16 cellular contexts compared by ENCODE assay signal in genomic region chr10:48594799-48595198, GRCh38. TPM values are rescaled to one million over a fixed set of nuclear protein-coding genes. Genes with fewer than 3 reads are reported as not detected.
A peak's percentile ranks its signal among the peaks of the same experiment; 100 is the strongest.
DNase-seq lines count a peak whose midpoint lies in the region; TF ChIP-seq lines count a peak whose summit lies in the region.
"Had no signal": no experiment of that assay in that cellular context is flagged by ENCODE, and none has a peak within 500 bp of the region (broad histone marks: within the 10 kb centered on the region; RNA-seq: fewer than 3 reads in every experiment).

No MANE protein-coding gene starts in this region.

- H3K4me3 Mint-ChIP-seq in neural progenitor cell: peak overlapping the region; percentile 9
- H3K4me3 Mint-ChIP-seq in activated CD4-positive, alpha-beta memory T cell treated with anti-CD3 and anti-CD28 coated beads, Interleukin-2, amount 10 ng/mL, durations not matched to agents 7 days and 5 days: no peak overlapping the region
- H3K4me3 Mint-ChIP-seq: CD4-positive, CD25-positive, alpha-beta regulatory T cell; stimulated activated naive CD8-positive, alpha-beta T cell treated with anti-CD3 and anti-CD28 coated beads, Interleukin-15, amount 100 ng/mL, for 72 hours had no signal

- H4K20me1 ChIP-seq in neural progenitor cell (ENCODE audit: low read depth): no peaks in the 10 kb centered on the region

- no peak overlapping the region for H2AFZ ChIP-seq in neural progenitor cell (replicated peaks)
- H2AFZ ChIP-seq: hepatocyte had no signal

- peak overlapping the region; percentile 39 for H3K4me2 ChIP-seq in neural progenitor cell
- H3K4me2 ChIP-seq: hepatocyte had no signal

- no peak for TF ChIP-seq CTCF in neural progenitor cell (IDR thresholded peaks at IDR 0.05)

- no peaks in the 10 kb centered on the region for H3K79me2 ChIP-seq in neural progenitor cell (ENCODE audit: low read depth)
- H3K79me2 ChIP-seq: hepatocyte had no signal

- peaks cover 18% of the 10 kb centered on the region for H3K4me1 Mint-ChIP-seq in neural progenitor cell
- peaks cover 4% of the 10 kb centered on the region for H3K4me1 Mint-ChIP-seq in activated CD4-positive, alpha-beta memory T cell treated with anti-CD3 and anti-CD28 coated beads, Interleukin-2, amount 10 ng/mL, durations not matched to agents 7 days and 5 days
- H3K4me1 Mint-ChIP-seq: CD4-positive, CD25-positive, alpha-beta regulatory T cell; stimulated activated naive CD8-positive, alpha-beta T cell treated with anti-CD3 and anti-CD28 coated beads, Interleukin-15, amount 100 ng/mL, for 72 hours had no signal

- no peaks in the 10 kb centered on the region for H3K36me3 ChIP-seq in neural progenitor cell

- POLR2A ChIA-PET in activated CD4-positive, alpha-beta memory T cell treated with anti-CD3 and anti-CD28 coated beads, Interleukin-2, amount 10 ng/mL, durations not matched to agents 7 days and 5 days (lab: Charles Lee): no interaction called here

- H3K9ac ChIP-seq in neural progenitor cell: no peak overlapping the region

- H3K36me3 Mint-ChIP-seq in neural progenitor cell: no peaks in the 10 kb centered on the region
- no peaks in the 10 kb centered on the region for H3K36me3 Mint-ChIP-seq in activated CD4-positive, alpha-beta memory T cell treated with anti-CD3 and anti-CD28 coated beads, Interleukin-2, amount 10 ng/mL, durations not matched to agents 7 days and 5 days (ENCODE audit: low read depth)
- H3K36me3 Mint-ChIP-seq: CD4-positive, CD25-positive, alpha-beta regulatory T cell had no signal

- H3K9me3 ChIP-seq in neural progenitor cell (ENCODE audit: low read depth): no peaks in the 10 kb centered on the region
- H3K9me3 ChIP-seq: body of pancreas had no signal

- H3K4me3 ChIP-seq in neural progenitor cell: no peak overlapping the region
- H3K4me3 ChIP-seq: body of pancreas, dorsolateral prefrontal cortex, hepatocyte had no signal

- DNase-seq in DMS 273 (lab: John Stamatoyannopoulos, UW; ENCODE audit: unreplicated experiment) (peak; percentile 3), DMS 273 treated with DMSO at 0.1 percent for 48 hours (lab: John Stamatoyannopoulos, UW) (no peak), NCI-H1417 (lab: John Stamatoyannopoulos, UW) (peak; percentile 78 to 89 (median 79)), SK-MEL-5 (ENCODE audit: low read depth, low spot score) (peak; percentile 18), neural progenitor cell (ENCODE audit: low spot score) (peak; percentile 54), dedifferentiated amniotic fluid mesenchymal stem cell (ENCODE audit: extremely low spot score) (no peak), T1000 (lab: John Stamatoyannopoulos, UW) (no peak)
- DNase-seq in activated CD4-positive, alpha-beta memory T cell treated with anti-CD3 and anti-CD28 coated beads, Interleukin-2, amount 10 ng/mL, durations not matched to agents 7 days and 5 days: no peak
- DNase-seq: activated naive CD4-positive, alpha-beta T cell treated with anti-CD3 and anti-CD28 coated beads, Interleukin-2, amount 50 U/mL, for 16 hours; body of pancreas; CD4-positive, CD25-positive, alpha-beta regulatory T cell; dorsolateral prefrontal cortex; stimulated activated naive CD8-positive, alpha-beta T cell treated with anti-CD3 and anti-CD28 coated beads, Interleukin-15, amount 100 ng/mL, for 72 hours; T-helper 2 cell had no signal

- H3K4me1 ChIP-seq in neural progenitor cell: peaks cover 14% of the 10 kb centered on the region
- H3K4me1 ChIP-seq: body of pancreas had no signal

- H3K27ac ChIP-seq in neural progenitor cell: no peak overlapping the region
- H3K27ac ChIP-seq: 22Rv1, body of pancreas, hepatocyte had no signal

- H3K27me3 Mint-ChIP-seq in neural progenitor cell (ENCODE audit: insufficient read depth, low read depth): peaks cover 5% of the 10 kb centered on the region
- H3K27me3 Mint-ChIP-seq in activated CD4-positive, alpha-beta memory T cell treated with anti-CD3 and anti-CD28 coated beads, Interleukin-2, amount 10 ng/mL, durations not matched to agents 7 days and 5 days: peaks cover 13% of the 10 kb centered on the region

- CTCF ChIA-PET in activated CD4-positive, alpha-beta memory T cell treated with anti-CD3 and anti-CD28 coated beads, Interleukin-2, amount 10 ng/mL, durations not matched to agents 7 days and 5 days (lab: Charles Lee): interaction anchor here (1.2 kb wide), 1 partner anchor 63 kb away, joined by 5 read pairs; no protein-coding TSS in a partner anchor

- no peaks in the 10 kb centered on the region for H3K9me3 Mint-ChIP-seq in neural progenitor cell
- no peaks in the 10 kb centered on the region for H3K9me3 Mint-ChIP-seq in activated CD4-positive, alpha-beta memory T cell treated with anti-CD3 and anti-CD28 coated beads, Interleukin-2, amount 10 ng/mL, durations not matched to agents 7 days and 5 days
- H3K9me3 Mint-ChIP-seq: CD4-positive, CD25-positive, alpha-beta regulatory T cell; stimulated activated naive CD8-positive, alpha-beta T cell treated with anti-CD3 and anti-CD28 coated beads, Interleukin-15, amount 100 ng/mL, for 72 hours had no signal

- no peaks in the 10 kb centered on the region for H3K27me3 ChIP-seq in neural progenitor cell
- H3K27me3 ChIP-seq: body of pancreas, dorsolateral prefrontal cortex, hepatocyte had no signal

- peak overlapping the region; percentile 23 for H3K27ac Mint-ChIP-seq in neural progenitor cell
- no peak overlapping the region for H3K27ac Mint-ChIP-seq in activated CD4-positive, alpha-beta memory T cell treated with anti-CD3 and anti-CD28 coated beads, Interleukin-2, amount 10 ng/mL, durations not matched to agents 7 days and 5 days
- H3K27ac Mint-ChIP-seq: CD4-positive, CD25-positive, alpha-beta regulatory T cell; stimulated activated naive CD8-positive, alpha-beta T cell treated with anti-CD3 and anti-CD28 coated beads, Interleukin-15, amount 100 ng/mL, for 72 hours had no signal

- in situ Hi-C loops in SK-MEL-5 (cut with HindIII; ENCODE audit: low pct_unique_long_range_greater_than_20kb, low sequenced_read_pairs): no loop called here

- peaks cover 12% of the 10 kb centered on the region for H3F3A ChIP-seq in neural progenitor cell (ENCODE audit: low read depth)

RNA-seq across cellular contexts. Expression of gene ARHGAP22, which starts 10.1 kb away (rescaled TPM):
- total RNA-seq in SK-MEL-5 (2014; rRNA removed; shearing (Covaris generic)): 0.24 TPM in 2 replicates
- polyA plus RNA-seq in SK-MEL-5 (2015; cell fraction: cytosol; rRNA removed): 0.70 and 1.1 TPM in 2 replicates
- 0.88 and 2.8 TPM in 2 replicates for polyA plus RNA-seq in SK-MEL-5 (2015; cell fraction: nucleus; rRNA removed)
- 1.7 and 5.1 TPM in 2 replicates for total RNA-seq in neural progenitor cell (ENCODE audit: low replicate concordance)
- total RNA-seq in activated CD4-positive, alpha-beta memory T cell treated with anti-CD3 and anti-CD28 coated beads, Interleukin-2, amount 10 ng/mL, durations not matched to agents 7 days and 5 days: under 1 TPM in 1 of 2 experiments, not detected in 1; 0.25 TPM
- polyA plus RNA-seq: CD4-positive, CD25-positive, alpha-beta regulatory T cell had no signal

Comparison
In these comparisons a context has a peak if more than half of its experiments do, and no peak if none do; other contexts are left out.
1. DNase-seq: peak in DMS 273 (single experiment), NCI-H1417 (3 of 3), SK-MEL-5 (single experiment) and neural progenitor cell (single experiment); none in DMS 273 treated with DMSO at 0.1 percent for 48 hours (single experiment), dedifferentiated amniotic fluid mesenchymal stem cell (single experiment), activated CD4-positive, alpha-beta memory T cell treated with anti-CD3 and anti-CD28 coated beads, Interleukin-2, amount 10 ng/mL, durations not matched to agents 7 days and 5 days (single experiment) and T1000 (single experiment).